ENCODE assay signal across 27 cellular contexts in the genomic region with DNA sequence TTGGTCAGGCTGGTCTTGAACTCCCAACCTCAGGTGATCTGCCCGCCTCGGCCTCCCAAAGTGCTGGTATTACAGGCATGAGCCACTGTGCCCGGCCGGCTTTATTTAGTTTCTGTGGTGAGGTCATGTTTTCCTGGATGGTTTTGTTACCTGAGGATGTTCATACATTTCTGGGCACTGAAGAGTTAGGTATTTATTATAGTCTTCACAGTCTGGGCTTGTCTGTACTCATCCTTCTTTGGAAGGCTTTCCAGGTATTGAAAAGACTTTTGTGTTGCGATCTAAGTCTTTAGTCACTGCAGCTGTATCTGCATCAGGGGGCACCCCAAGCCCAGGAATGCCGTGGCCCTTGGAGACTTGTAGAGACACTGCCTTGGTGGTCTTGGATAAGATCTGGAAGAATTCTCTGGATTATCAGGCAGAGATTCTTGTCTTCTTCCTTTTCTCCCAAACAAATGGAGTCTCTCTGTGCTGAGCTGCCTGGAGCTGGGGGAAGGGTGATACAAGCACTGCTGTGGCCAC. TPM values are rescaled to one million over a fixed set of nuclear protein-coding genes. Genes with fewer than 3 reads are reported as not detected.
"Had no signal": no experiment of that assay in that cellular context is flagged by ENCODE, and none has a peak within 500 bp of the region (broad histone marks: within the 10 kb centered on the region; RNA-seq: fewer than 3 reads in every experiment).

No MANE protein-coding gene starts in this region.

- H3K4me3 Mint-ChIP-seq: activated naive CD8-positive, alpha-beta T cell treated with anti-CD3 and anti-CD28 coated beads for 36 hours; activated T-cell treated with anti-CD3 and anti-CD28 coated beads, Interleukin-2, amount 50 U/mL, for 4 hours; immature natural killer cell; naive thymus-derived CD4-positive, alpha-beta T cell; neural crest cell had no signal

- H3K36me3 Mint-ChIP-seq: activated naive CD8-positive, alpha-beta T cell treated with anti-CD3 and anti-CD28 coated beads for 36 hours had no signal

- H3K27ac Mint-ChIP-seq: activated naive CD8-positive, alpha-beta T cell treated with anti-CD3 and anti-CD28 coated beads for 36 hours; activated T-helper 2 cell treated with anti-CD3 and anti-CD28 coated beads, Interferon-gamma antibody, Interleukin-2, Interleukin-4, amounts not matched to agents 10 μg/mL and 5 μg/mL and 100 μg/mL, durations not matched to agents 14 hours and 24 hours and 36 hours; naive thymus-derived CD4-positive, alpha-beta T cell had no signal

- H3K9me3 Mint-ChIP-seq: activated naive CD8-positive, alpha-beta T cell treated with anti-CD3 and anti-CD28 coated beads for 36 hours; activated T-cell treated with anti-CD3 and anti-CD28 coated beads, Interleukin-2, amount 50 U/mL, for 4 hours; activated T-helper 2 cell treated with anti-CD3 and anti-CD28 coated beads, Interferon-gamma antibody, Interleukin-2, Interleukin-4, amounts not matched to agents 10 μg/mL and 5 μg/mL and 100 μg/mL, durations not matched to agents 14 hours and 24 hours and 36 hours; immature natural killer cell; neural crest cell had no signal

- ATAC-seq: activated T-cell treated with anti-CD3 and anti-CD28 coated beads, Interleukin-2, amount 50 U/mL, for 4 hours; left lung; naive thymus-derived CD4-positive, alpha-beta T cell had no signal

- DNase-seq: activated CD4-positive, alpha-beta T cell treated with anti-CD3 and anti-CD28 coated beads for 1 hour; activated CD4-positive, alpha-beta T cell treated with anti-CD3 and anti-CD28 coated beads, Interleukin-2, amount 50 U/mL, for 4 hours; activated CD8-positive, alpha-beta memory T cell treated with anti-CD3 and anti-CD28 coated beads, Interleukin-2, amount 50 U/mL, for 48 hours; activated naive CD4-positive, alpha-beta T cell; activated naive CD8-positive, alpha-beta T cell treated with anti-CD3 and anti-CD28 coated beads for 36 hours; activated T-cell treated with anti-CD3 and anti-CD28 coated beads, Interleukin-2, amount 50 U/mL, for 4 hours; erythroblast; foreskin melanocyte; immature natural killer cell; kidney glomerular epithelial cell; left lung; naive thymus-derived CD4-positive, alpha-beta T cell; retina; stimulated activated CD4-positive, alpha-beta T cell treated with anti-CD3 and anti-CD28 coated beads, Interleukin-4, amount 100 ng/mL, for 1 hour; stimulated activated naive CD4-positive, alpha-beta T cell; T-helper 1 cell; testis; trophoblast cell; uterus; WERI-Rb-1 had no signal

- H3K9me3 ChIP-seq: left lung, testis, uterus had no signal

- H3K27ac ChIP-seq: coronary artery, left lung, testis, uterus, WERI-Rb-1 had no signal

- H3K27me3 ChIP-seq: left lung, testis, uterus had no signal

- H3K4me1 ChIP-seq: left lung, uterus had no signal

- H3K27me3 Mint-ChIP-seq: activated naive CD8-positive, alpha-beta T cell treated with anti-CD3 and anti-CD28 coated beads for 36 hours; naive thymus-derived CD4-positive, alpha-beta T cell had no signal

RNA-seq across cellular contexts. Expression of gene NKPD1, which starts 30.6 kb away (rescaled TPM):
- total RNA-seq: astrocyte, left lung, osteoblast, posterior vena cava had no signal

RNA-seq across cellular contexts. Expression of gene EXOC3L2, which starts 53.8 kb away (rescaled TPM):
- total RNA-seq: activated CD8-positive, alpha-beta memory T cell treated with anti-CD3 and anti-CD28 coated beads for 36 hours; activated naive CD8-positive, alpha-beta T cell treated with anti-CD3 and anti-CD28 coated beads for 36 hours; activated T-cell treated with anti-CD3 and anti-CD28 coated beads, Interleukin-2, amount 50 U/mL, for 4 hours; activated T-helper 2 cell treated with anti-CD3 and anti-CD28 coated beads, Interferon-gamma antibody, Interleukin-2, Interleukin-4, amounts not matched to agents 10 μg/mL and 5 μg/mL and 100 μg/mL, durations not matched to agents 14 hours and 24 hours and 36 hours; naive thymus-derived CD4-positive, alpha-beta T cell; osteoblast had no signal
- polyA plus RNA-seq: immature natural killer cell; naive thymus-derived CD4-positive, alpha-beta T cell had no signal
